12 cellular contexts compared by ENCODE assay signal in genomic region chr20:37669773-37670236, GRCh38. TPM values are rescaled to one million over a fixed set of nuclear protein-coding genes. Genes with fewer than 3 reads are reported as not detected.
A peak's percentile ranks its signal among the peaks of the same experiment; 100 is the strongest.
DNase-seq lines count a peak whose midpoint lies in the region; ATAC-seq and TF ChIP-seq lines count a peak whose summit lies in the region.
"Had no signal": no experiment of that assay in that cellular context is flagged by ENCODE, and none has a peak within 500 bp of the region (broad histone marks: within the 10 kb centered on the region; RNA-seq: fewer than 3 reads in every experiment).

No MANE protein-coding gene starts in this region.

- H3K9me3 ChIP-seq in SK-N-SH, result no peaks in the 10 kb centered on the region
- no peaks in the 10 kb centered on the region for H3K9me3 ChIP-seq in lower lobe of right lung
- no peaks in the 10 kb centered on the region for H3K9me3 ChIP-seq in upper lobe of right lung
- no peaks in the 10 kb centered on the region for H3K9me3 ChIP-seq in mucosa of descending colon
- H3K9me3 ChIP-seq: prostate gland had no signal

- no peak for DNase-seq in stimulated activated naive CD8-positive, alpha-beta T cell treated with anti-CD3 and anti-CD28 coated beads, Interleukin-15, amount 100 ng/mL, for 72 hours
- DNase-seq in stimulated activated naive CD8-positive, alpha-beta T cell treated with anti-CD3 and anti-CD28 coated beads, Interleukin-15, Interleukin-2, amounts not matched to agents 100 U/mL and 50 U/mL, for 24 hours, result no peak
- DNase-seq in SK-N-SH (no peak), lower lobe of right lung (no peak), upper lobe of right lung (no peak), NCI-H2196 treated with DMSO at 0.1 percent for 48 hours (lab: John Stamatoyannopoulos, UW; ENCODE audit: unreplicated experiment) (no peak), inferior parietal cortex (ENCODE audit: extremely low spot score) (no peak), mucosa of descending colon (no peak)
- DNase-seq: activated naive CD4-positive, alpha-beta T cell treated with Interleukin-2 at 50 U/mL for 16 hours; kidney glomerular epithelial cell had no signal

- no peaks in the 10 kb centered on the region for H4K20me1 ChIP-seq in SK-N-SH (ENCODE audit: insufficient read depth)
- H4K20me1 ChIP-seq: BLaER1 had no signal

- H2AFZ ChIP-seq in SK-N-SH (ENCODE audit: low read depth), result peak overlapping the region; percentile 78; the same call in 1 of the 2 replicates

- no peaks in the 10 kb centered on the region for H3K79me2 ChIP-seq in SK-N-SH (ENCODE audit: insufficient read depth)

- peak overlapping the region; percentile 41 to 60 for H3K4me3 ChIP-seq in SK-N-SH (ENCODE audit: low read depth in 2 of 2, low read length in 1 of 2)
- H3K4me3 ChIP-seq in lower lobe of right lung, result peak overlapping the region; percentile 29
- peak overlapping the region; percentile 23 for H3K4me3 ChIP-seq in upper lobe of right lung
- no peak overlapping the region for H3K4me3 ChIP-seq in mucosa of descending colon
- H3K4me3 ChIP-seq: BLaER1 had no signal

- TF ChIP-seq CTCF in SK-N-SH (IDR thresholded peaks at IDR 0.05) (no peak), lower lobe of right lung (IDR thresholded peaks at IDR 0.05) (no peak), upper lobe of right lung (IDR thresholded peaks at IDR 0.05) (no peak), mucosa of descending colon (IDR thresholded peaks at IDR 0.05) (no peak)

- WGBS in SK-N-SH (ENCODE audit: low lambda C conversion rate), result 12% methylated on average over 12 of the region's 12 CpGs

- CTCF ChIA-PET in SK-N-SH (lab: Yijun Ruan, JAX), result interaction anchor here (0.9 kb wide), 1 partner anchor 12 kb away, joined by 5 read pairs; no protein-coding TSS in a partner anchor

- TF ChIP-seq RAD21 in SK-N-SH (IDR thresholded peaks at IDR 0.05; ENCODE audit: low read length), result no peak

- H3K9me2 ChIP-seq in SK-N-SH, result no peaks in the 10 kb centered on the region

- intact Hi-C loops in lower lobe of right lung (cut with DNase I), result no loop called here
- intact Hi-C loops in upper lobe of right lung (cut with DNase I), result no loop called here
- intact Hi-C loops in mucosa of descending colon (cut with DNase I, micrococcal nuclease), result no loop called here

- TF ChIP-seq EP300 in SK-N-SH (IDR thresholded peaks at IDR 0.05; ENCODE audit: borderline replicate concordance in 1 of 2, low read depth in 1 of 2, low read length in 1 of 2), result no peak

- H3F3A ChIP-seq in SK-N-SH (replicated peaks; ENCODE audit: insufficient read depth), result no peaks in the 10 kb centered on the region

- H3K9me3 Mint-ChIP-seq in stimulated activated naive CD8-positive, alpha-beta T cell treated with anti-CD3 and anti-CD28 coated beads, Interleukin-15, amount 100 ng/mL, for 72 hours, result peaks cover under 1 to 3% of the 10 kb centered on the region in 2 donors

- H3K27ac ChIP-seq in SK-N-SH (ENCODE audit: low read depth in 2 of 2, low read length in 1 of 2), result peak overlapping the region in 1 of 2 experiments; percentile 51; a peak in 1 of 4 replicates
- no peak overlapping the region for H3K27ac ChIP-seq in lower lobe of right lung
- no peak overlapping the region for H3K27ac ChIP-seq in upper lobe of right lung
- H3K27ac ChIP-seq: BLaER1, prostate gland had no signal

- peaks cover 8% of the 10 kb centered on the region for H3K4me1 Mint-ChIP-seq in stimulated activated naive CD8-positive, alpha-beta T cell treated with anti-CD3 and anti-CD28 coated beads, Interleukin-15, amount 100 ng/mL, for 72 hours

- H3K27me3 ChIP-seq in SK-N-SH (ENCODE audit: insufficient read depth) (peaks cover 6% of the 10 kb centered on the region; the same call in 1 of the 2 replicates), lower lobe of right lung (ENCODE audit: low read depth) (peaks cover 6% of the 10 kb centered on the region), upper lobe of right lung (no peaks in the 10 kb centered on the region)
- H3K27me3 ChIP-seq: BLaER1 had no signal

- H3K27ac Mint-ChIP-seq in stimulated activated naive CD8-positive, alpha-beta T cell treated with anti-CD3 and anti-CD28 coated beads, Interleukin-15, amount 100 ng/mL, for 72 hours, result no peak overlapping the region

- ATAC-seq in stimulated activated naive CD8-positive, alpha-beta T cell treated with anti-CD3 and anti-CD28 coated beads, Interleukin-15, amount 100 ng/mL, for 72 hours, result peak; percentile 66
- no peak for ATAC-seq in stimulated activated naive CD8-positive, alpha-beta T cell treated with anti-CD3 and anti-CD28 coated beads, Interleukin-15, Interleukin-2, amounts not matched to agents 100 U/mL and 50 U/mL, for 24 hours
- ATAC-seq in lower lobe of right lung, result no peak
- ATAC-seq in upper lobe of right lung, result no peak
- no peak for ATAC-seq in mucosa of descending colon

- no peak overlapping the region for H3K4me3 Mint-ChIP-seq in stimulated activated naive CD8-positive, alpha-beta T cell treated with anti-CD3 and anti-CD28 coated beads, Interleukin-15, amount 100 ng/mL, for 72 hours

- no peaks in the 10 kb centered on the region for H3K36me3 ChIP-seq in SK-N-SH (replicated peaks in 1 of 2; ENCODE audit: control insufficient read depth in 1 of 2, insufficient read depth in 2 of 2, low read length in 1 of 2)
- no peaks in the 10 kb centered on the region for H3K36me3 ChIP-seq in lower lobe of right lung
- no peaks in the 10 kb centered on the region for H3K36me3 ChIP-seq in upper lobe of right lung
- no peaks in the 10 kb centered on the region for H3K36me3 ChIP-seq in mucosa of descending colon (ENCODE audit: low read depth)
- H3K36me3 ChIP-seq: BLaER1, prostate gland had no signal

- peaks cover 57% of the 10 kb centered on the region for H3K27me3 Mint-ChIP-seq in stimulated activated naive CD8-positive, alpha-beta T cell treated with anti-CD3 and anti-CD28 coated beads, Interleukin-15, amount 100 ng/mL, for 72 hours

- peak overlapping the region; percentile 77 for H3K4me2 ChIP-seq in SK-N-SH
- H3K4me2 ChIP-seq: BLaER1 had no signal

- no peak overlapping the region for H3K9ac ChIP-seq in SK-N-SH
- H3K9ac ChIP-seq: BLaER1 had no signal

- H3K4me1 ChIP-seq in SK-N-SH (ENCODE audit: control insufficient read depth in 1 of 2, insufficient read depth in 2 of 2, low read depth in 1 of 2, low read length in 1 of 2) (peaks cover 7 to 20% of the 10 kb centered on the region in 2 experiments; a peak in 3 of 4 replicates), lower lobe of right lung (no peaks in the 10 kb centered on the region), upper lobe of right lung (no peaks in the 10 kb centered on the region), mucosa of descending colon (ENCODE audit: low read depth) (no peaks in the 10 kb centered on the region)
- H3K4me1 ChIP-seq: prostate gland had no signal

- POLR2A ChIA-PET in SK-N-SH (lab: Yijun Ruan, JAX), result no interaction called here

TF ChIP-seq in SK-N-SH, 30 proteins besides CTCF, POLR2A, EP300 and RAD21:
- no peak; the same call in 1 of the 2 replicates for TF ChIP-seq FOXJ3 (CRISPR knock-in tag; IDR thresholded peaks at IDR 0.05)
- 0 out of 2 replicates have a peak, but pooled peaks have one; percentile 2 for TF ChIP-seq SMC3 (IDR thresholded peaks at IDR 0.05; ENCODE audit: low read depth, low read length)

RNA-seq across cellular contexts. Expression of gene CTNNBL1, which starts 24.0 kb away (rescaled TPM):
- polyA plus RNA-seq in SK-N-SH (2012; rRNA removed), result 29.5 and 34.4 TPM in 2 replicates
- 32.3 and 35.1 TPM in 2 replicates for polyA plus RNA-seq in SK-N-SH (2012; cell fraction: cytosol; rRNA removed)
- 24.0 and 27.6 TPM in 2 replicates for polyA plus RNA-seq in SK-N-SH (2012; cell fraction: nucleus; rRNA removed)
- total RNA-seq in lower lobe of right lung, result 52.3 TPM
- 52.8 TPM for total RNA-seq in upper lobe of right lung
- total RNA-seq in mucosa of descending colon, result 10 to 100 TPM; 31.0 to 64.8 (median 37.8) TPM
